In the genomic region with DNA sequence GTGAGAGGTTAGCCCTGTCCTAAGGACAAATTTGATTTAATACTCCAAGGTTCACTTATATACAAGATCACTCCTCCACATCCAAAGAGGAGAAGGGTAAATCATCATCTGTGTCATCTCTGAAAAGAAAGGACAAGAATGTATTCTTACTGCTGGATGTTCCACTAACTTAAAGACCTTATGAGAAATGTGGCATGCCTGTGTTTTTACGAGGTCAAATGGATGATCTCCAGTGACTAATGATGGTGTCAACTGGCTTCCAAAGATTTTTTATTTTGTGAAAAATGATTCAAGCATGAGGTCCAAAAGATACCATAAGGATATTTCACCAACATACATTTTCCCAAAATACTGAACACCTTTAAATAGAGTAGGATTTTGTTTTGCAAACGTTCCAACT, we compare ENCODE assay signal across 19 cellular contexts.
DNase-seq lines count a peak whose midpoint lies in the region; TF ChIP-seq lines count a peak whose summit lies in the region.
"Had no signal": no experiment of that assay in that cellular context is flagged by ENCODE, and none has a peak within 500 bp of the region (broad histone marks: within the 10 kb centered on the region; RNA-seq: fewer than 3 reads in every experiment).

No MANE protein-coding gene starts in this region.

- TF ChIP-seq CTCF in brain microvascular endothelial cell (IDR thresholded peaks at IDR 0.05; ENCODE audit: low read depth, low read length, missing control alignments) = no peak

- DNase-seq in EL (peak; percentile 59), LHCN-M2 (ENCODE audit: low read depth) (peak; percentile 77), brain microvascular endothelial cell (peak; percentile 22), iris pigment epithelial cell (ENCODE audit: low read depth) (peak; percentile 7), CD1c-positive myeloid dendritic cell (ENCODE audit: extremely low spot score) (no peak), DMS114 treated with DMSO at 0.1 percent for 48 hours (lab: John Stamatoyannopoulos, UW; ENCODE audit: unreplicated experiment) (no peak), SHP77 (lab: John Stamatoyannopoulos, UW) (no peak)
- no peak for DNase-seq in activated CD4-positive, alpha-beta T cell treated with anti-CD3 and anti-CD28 coated beads for 4 hours
- DNase-seq: DMS153; Karpas-422; NCI-H1105 treated with DMSO at 0.1 percent for 48 hours; NCI-H187; NCI-H446; NK-92 treated with Interleukin-12 subunit alpha and Interleukin-12 subunit beta, amount 100 ng/mL, for 24 hours; Right ventricle myocardium superior; SK-N-SH; T-cell had no signal

- in situ Hi-C loops in brain microvascular endothelial cell (cut with HindIII; ENCODE audit: low pct_ligation_motif_present, low sequenced_read_pairs) = no loop called here

- H3K27me3 ChIP-seq in brain microvascular endothelial cell (replicated peaks) = no peaks in the 10 kb centered on the region

- no peaks in the 10 kb centered on the region for H3K36me3 ChIP-seq in brain microvascular endothelial cell (replicated peaks)

- H3K4me3 ChIP-seq in brain microvascular endothelial cell (ENCODE audit: low read depth, low read length) = no peak overlapping the region
- H3K4me3 ChIP-seq: GM23338 had no signal

- no peak overlapping the region for H3K27ac ChIP-seq in brain microvascular endothelial cell
- H3K27ac ChIP-seq: C4-2B had no signal

Comparison
In these comparisons a context has a peak if more than half of its experiments do, and no peak if none do; other contexts are left out.
1. DNase-seq: peak in EL (single experiment), LHCN-M2 (single experiment), brain microvascular endothelial cell (single experiment) and iris pigment epithelial cell (single experiment); none in CD1c-positive myeloid dendritic cell (single experiment), activated CD4-positive, alpha-beta T cell treated with anti-CD3 and anti-CD28 coated beads for 4 hours (0 of 2), DMS114 treated with DMSO at 0.1 percent for 48 hours (single experiment) and SHP77 (0 of 2).